ENCODE assay signal across 17 cellular contexts in the genomic region with DNA sequence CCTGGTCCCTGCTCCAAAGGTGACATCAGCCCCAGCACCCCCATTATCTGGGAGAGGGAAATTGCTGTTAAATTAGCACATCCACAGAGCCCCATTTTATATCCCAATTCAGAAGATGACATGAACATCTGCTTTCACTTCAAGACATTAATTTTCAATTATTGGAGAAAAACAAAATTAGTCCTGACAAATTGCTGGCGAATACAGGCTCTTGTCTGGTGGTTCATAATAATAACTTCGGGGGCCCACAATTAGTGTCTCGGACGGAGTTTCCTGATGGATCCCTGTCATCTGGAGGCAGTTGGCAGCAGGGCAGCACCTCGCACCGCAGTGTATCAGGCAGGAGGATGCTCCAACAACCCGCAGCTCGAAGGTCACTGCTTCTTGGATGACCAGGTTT. TPM values are rescaled to one million over a fixed set of nuclear protein-coding genes. Genes with fewer than 3 reads are reported as not detected.
DNase-seq lines count a peak whose midpoint lies in the region; ATAC-seq and TF ChIP-seq lines count a peak whose summit lies in the region.
"Had no signal": no experiment of that assay in that cellular context is flagged by ENCODE, and none has a peak within 500 bp of the region (broad histone marks: within the 10 kb centered on the region; RNA-seq: fewer than 3 reads in every experiment).

No MANE protein-coding gene starts in this region.

- H3K36me3 Mint-ChIP-seq in glutamatergic neuron (ENCODE audit: unreplicated experiment) (no peaks in the 10 kb centered on the region), endodermal cell (ENCODE audit: low read depth) (no peaks in the 10 kb centered on the region)
- H3K36me3 Mint-ChIP-seq in activated naive CD8-positive, alpha-beta T cell treated with anti-CD3 and anti-CD28 coated beads for 36 hours = no peaks in the 10 kb centered on the region
- H3K36me3 Mint-ChIP-seq: CD8-positive, alpha-beta T cell had no signal

- no peaks in the 10 kb centered on the region for H3K79me2 ChIP-seq in SK-N-SH (ENCODE audit: insufficient read depth)
- peaks cover 81% of the 10 kb centered on the region for H3K79me2 ChIP-seq in neural cell (replicated peaks; ENCODE audit: insufficient read depth, low read length)

- H3K27ac Mint-ChIP-seq in glutamatergic neuron (ENCODE audit: unreplicated experiment) (peak overlapping the region; percentile 78), endodermal cell (no peak overlapping the region)
- H3K27ac Mint-ChIP-seq in activated naive CD8-positive, alpha-beta T cell treated with anti-CD3 and anti-CD28 coated beads for 36 hours = no peak overlapping the region
- H3K27ac Mint-ChIP-seq: CD4-positive, alpha-beta T cell; CD8-positive, alpha-beta T cell had no signal

- H3K4me1 ChIP-seq in SK-N-SH (ENCODE audit: control insufficient read depth in 1 of 2, insufficient read depth in 2 of 2, low read depth in 1 of 2, low read length in 1 of 2) (peaks cover 1 to 79% of the 10 kb centered on the region in 2 experiments; a peak in 3 of 4 replicates), endodermal cell (ENCODE audit: control insufficient read depth, insufficient read depth, low read length) (peaks cover 37% of the 10 kb centered on the region)

- TF ChIP-seq RAD21 in SK-N-SH (IDR thresholded peaks at IDR 0.05; ENCODE audit: low read length) (no peak), neural cell (conservative IDR thresholded peaks at IDR 0.05) (no peak)

- H3F3A ChIP-seq in SK-N-SH (replicated peaks; ENCODE audit: insufficient read depth) (no peaks in the 10 kb centered on the region), neural cell (ENCODE audit: insufficient read depth, low read length, poor library complexity, severe bottlenecking) (peaks cover 6% of the 10 kb centered on the region)

- peaks cover 6% of the 10 kb centered on the region for H3K9me3 Mint-ChIP-seq in glutamatergic neuron (ENCODE audit: unreplicated experiment)
- no peaks in the 10 kb centered on the region for H3K9me3 Mint-ChIP-seq in activated naive CD8-positive, alpha-beta T cell treated with anti-CD3 and anti-CD28 coated beads for 36 hours
- no peaks in the 10 kb centered on the region for H3K9me3 Mint-ChIP-seq in endodermal cell
- H3K9me3 Mint-ChIP-seq: CD4-positive, alpha-beta T cell; CD8-positive, alpha-beta T cell had no signal

- H3K9me3 ChIP-seq in SK-N-SH (no peaks in the 10 kb centered on the region), neural cell (ENCODE audit: low read length) (no peaks in the 10 kb centered on the region), endodermal cell (ENCODE audit: control insufficient read depth, low read length) (no peaks in the 10 kb centered on the region)
- H3K9me3 ChIP-seq: BLaER1 treated with 17β-estradiol and CSF1 and Interleukin-3, amounts not matched to agents 10 nM and 100 nM; Caco-2 had no signal

- peaks cover under 1% of the 10 kb centered on the region for H3K27me3 Mint-ChIP-seq in glutamatergic neuron (ENCODE audit: unreplicated experiment)
- H3K27me3 Mint-ChIP-seq in activated naive CD8-positive, alpha-beta T cell treated with anti-CD3 and anti-CD28 coated beads for 36 hours = peaks cover 37% of the 10 kb centered on the region
- H3K27me3 Mint-ChIP-seq in endodermal cell (ENCODE audit: insufficient read depth) = no peaks in the 10 kb centered on the region

- TF ChIP-seq EP300 in SK-N-SH (IDR thresholded peaks at IDR 0.05; ENCODE audit: borderline replicate concordance in 1 of 2, low read depth in 1 of 2, low read length in 1 of 2) = peak in 1 of 2 experiments; percentile 89; a peak in 2 of 4 replicates
- TF ChIP-seq EP300 in neural cell (conservative IDR thresholded peaks at IDR 0.05; ENCODE audit: poor library complexity, severe bottlenecking) = no peak

- no peaks in the 10 kb centered on the region for H3K9me2 ChIP-seq in SK-N-SH
- no peaks in the 10 kb centered on the region for H3K9me2 ChIP-seq in neural cell (ENCODE audit: insufficient read depth, low read length)

- H3K9ac ChIP-seq in SK-N-SH (no peak overlapping the region), neural cell (ENCODE audit: low read length) (no peak overlapping the region), endodermal cell (ENCODE audit: extremely low read depth, low read length, poor library complexity, severe bottlenecking) (no peak overlapping the region)
- H3K9ac ChIP-seq: BLaER1 treated with 17β-estradiol and CSF1 and Interleukin-3, amounts not matched to agents 10 nM and 100 nM had no signal

- CTCF ChIA-PET in SK-N-SH (lab: Yijun Ruan, JAX) = interaction anchor here (0.7 to 3.0 kb wide), 4 partner anchors 9 to 255 kb away, joined by 3 to 12 read pairs (median 3); no protein-coding TSS in a partner anchor

- no peak for DNase-seq in SK-N-SH
- no peak for DNase-seq in glutamatergic neuron
- no peak for DNase-seq in ecto neural progenitor cell (ENCODE audit: low spot score)
- no peak for DNase-seq in activated naive CD8-positive, alpha-beta T cell treated with anti-CD3 and anti-CD28 coated beads for 36 hours
- no peak for DNase-seq in endodermal cell
- DNase-seq: 8988T; ACHN; Caco-2; Calu3; CD4-positive, alpha-beta T cell; CD8-positive, alpha-beta T cell; DMS79 treated with DMSO at 0.1 percent for 48 hours; GF-D8 had no signal

- H3K27ac ChIP-seq in SK-N-SH (ENCODE audit: low read depth in 2 of 2, low read length in 1 of 2) = peak overlapping the region in 1 of 2 experiments; percentile 92; a peak in 2 of 4 replicates
- no peak overlapping the region for H3K27ac ChIP-seq in neural cell (ENCODE audit: low read length)
- H3K27ac ChIP-seq in endodermal cell (ENCODE audit: low read depth, low read length) = no peak overlapping the region
- H3K27ac ChIP-seq: BLaER1 treated with 17β-estradiol and CSF1 and Interleukin-3, amounts not matched to agents 10 nM and 100 nM; C4-2B had no signal

- TF ChIP-seq CTCF in SK-N-SH (IDR thresholded peaks at IDR 0.05) = no peak
- no peak for TF ChIP-seq CTCF in glutamatergic neuron (IDR thresholded peaks at IDR 0.05; ENCODE audit: partially characterized antibody, unreplicated experiment)
- no peak for TF ChIP-seq CTCF in neural cell (IDR thresholded peaks at IDR 0.05; ENCODE audit: poor library complexity, severe bottlenecking)
- no peak for TF ChIP-seq CTCF in endodermal cell (conservative IDR thresholded peaks at IDR 0.05)

- peak overlapping the region; percentile 67 for H3K4me3 Mint-ChIP-seq in glutamatergic neuron (ENCODE audit: unreplicated experiment)
- no peak overlapping the region for H3K4me3 Mint-ChIP-seq in activated naive CD8-positive, alpha-beta T cell treated with anti-CD3 and anti-CD28 coated beads for 36 hours
- no peak overlapping the region for H3K4me3 Mint-ChIP-seq in endodermal cell
- H3K4me3 Mint-ChIP-seq: CD4-positive, alpha-beta T cell; CD8-positive, alpha-beta T cell had no signal

- ATAC-seq in HG02610 (IDR thresholded peaks at IDR 0.05; ENCODE audit: unreplicated experiment) = no peak
- ATAC-seq: CD8-positive, alpha-beta T cell had no signal

- H3K4me3 ChIP-seq in SK-N-SH (ENCODE audit: low read depth in 2 of 2, low read length in 1 of 2) (no peak overlapping the region), neural cell (ENCODE audit: low read length) (peak overlapping the region; percentile 57), endodermal cell (ENCODE audit: low read length) (no peak overlapping the region)
- H3K4me3 ChIP-seq: BLaER1 treated with 17β-estradiol and CSF1 and Interleukin-3, amounts not matched to agents 10 nM and 100 nM had no signal

- H3K36me3 ChIP-seq in SK-N-SH (replicated peaks in 1 of 2; ENCODE audit: control insufficient read depth in 1 of 2, insufficient read depth in 2 of 2, low read length in 1 of 2) (no peaks in the 10 kb centered on the region), neural cell (ENCODE audit: insufficient read depth, low read length) (no peaks in the 10 kb centered on the region), endodermal cell (ENCODE audit: control insufficient read depth, insufficient read depth, low read length) (no peaks in the 10 kb centered on the region)

- POLR2A ChIA-PET in SK-N-SH (lab: Yijun Ruan, JAX) = no interaction called here

- H2AFZ ChIP-seq in SK-N-SH (ENCODE audit: low read depth) = no peak overlapping the region
- no peak overlapping the region for H2AFZ ChIP-seq in neural cell (ENCODE audit: low read depth, low read length)

- H4K20me1 ChIP-seq in SK-N-SH (ENCODE audit: insufficient read depth) (no peaks in the 10 kb centered on the region; the same call in 1 of the 2 replicates), neural cell (ENCODE audit: insufficient read depth) (no peaks in the 10 kb centered on the region)

- H3K27me3 ChIP-seq in SK-N-SH (ENCODE audit: insufficient read depth) (no peaks in the 10 kb centered on the region), neural cell (ENCODE audit: insufficient read depth, low read depth, low read length) (no peaks in the 10 kb centered on the region), endodermal cell (ENCODE audit: control insufficient read depth, insufficient read depth, low read length, poor library complexity, severe bottlenecking) (no peaks in the 10 kb centered on the region)
- H3K27me3 ChIP-seq: BLaER1 treated with 17β-estradiol and CSF1 and Interleukin-3, amounts not matched to agents 10 nM and 100 nM had no signal

- H3K4me2 ChIP-seq in SK-N-SH = no peak overlapping the region
- H3K4me2 ChIP-seq in neural cell (ENCODE audit: low read length) = no peak overlapping the region

- H3K4me1 Mint-ChIP-seq in glutamatergic neuron (ENCODE audit: low read depth, unreplicated experiment) (peaks cover 64% of the 10 kb centered on the region), endodermal cell (peaks cover 80% of the 10 kb centered on the region)
- H3K4me1 Mint-ChIP-seq in activated naive CD8-positive, alpha-beta T cell treated with anti-CD3 and anti-CD28 coated beads for 36 hours = no peaks in the 10 kb centered on the region

- WGBS in SK-N-SH (ENCODE audit: low lambda C conversion rate) = 63% methylated on average over 8 of the region's 8 CpGs
- WGBS in endodermal cell (ENCODE audit: insufficient coverage in 1 of 2, insufficient read length in 1 of 2), 2 experiments = 95 to 100% methylated on average over 4 to 8 of the region's 8 CpGs

TF ChIP-seq in SK-N-SH, 30 proteins besides CTCF, POLR2A, EP300 and RAD21:
- TF ChIP-seq RCOR1 (IDR thresholded peaks at IDR 0.05; ENCODE audit: low read length) (peak; percentile 71), GABPA (IDR thresholded peaks at IDR 0.05; ENCODE audit: low read depth) (no peak)

TF ChIP-seq in neural cell, 6 proteins besides CTCF, POLR2A, EP300 and RAD21 (continues in another document):
- TF ChIP-seq POLR2AphosphoS5 (IDR thresholded peaks at IDR 0.05) (no peak), SMC3 (conservative IDR thresholded peaks at IDR 0.05; ENCODE audit: poor library complexity) (no peak), EZH2 (IDR thresholded peaks at IDR 0.05; ENCODE audit: borderline replicate concordance, insufficient read depth, low read length, poor library complexity, severe bottlenecking) (no peak)

RNA-seq across cellular contexts. Expression of gene ZNF423, which starts 7.4 kb away (rescaled TPM):
- 1.2 and 1.9 TPM in 2 replicates for polyA plus RNA-seq in SK-N-SH (2012; rRNA removed)
- polyA plus RNA-seq in SK-N-SH (2012; cell fraction: cytosol; rRNA removed) = 1.3 and 3.3 TPM in 2 replicates
- polyA plus RNA-seq in SK-N-SH (2012; cell fraction: nucleus; rRNA removed) = 0.51 and 1.1 TPM in 2 replicates
- 149 TPM for total RNA-seq in glutamatergic neuron (ENCODE audit: unreplicated experiment)
- 3.0 and 4.5 TPM in 2 replicates for polyA plus RNA-seq in neural cell
- polyA minus RNA-seq in neural cell = 14.9 and 16.7 TPM in 2 replicates
- not detected for total RNA-seq in activated naive CD8-positive, alpha-beta T cell treated with anti-CD3 and anti-CD28 coated beads for 36 hours
- total RNA-seq in endodermal cell = 10 to 100 TPM; 30.3 to 41.9 TPM
- polyA plus RNA-seq in endodermal cell (2013, experiment 1 of 2) = 58.6 TPM
- polyA plus RNA-seq in endodermal cell (2013, experiment 2 of 2) = 54.0 TPM
- total RNA-seq: Calu3; CD4-positive, alpha-beta T cell; CD8-positive, alpha-beta T cell had no signal

Comparison
In these comparisons a context has a peak if more than half of its experiments do, and no peak if none do; other contexts are left out.
1. RNA of gene ZNF423, which starts 7.4 kb away (total RNA-seq): 149 TPM in glutamatergic neuron (single experiment) and 30.3 to 41.9 TPM in endodermal cell; not detected in activated naive CD8-positive, alpha-beta T cell treated with anti-CD3 and anti-CD28 coated beads for 36 hours; every median in the first group is over 10 times any median in the second.